ENCODE assay signal across 18 cellular contexts in genomic region chr1:59601032-59601431, GRCh38.
A peak's percentile ranks its signal among the peaks of the same experiment; 100 is the strongest.
DNase-seq lines count a peak whose midpoint lies in the region; ATAC-seq lines count a peak whose summit lies in the region.
"Had no signal": no experiment of that assay in that cellular context is flagged by ENCODE, and none has a peak within 500 bp of the region (broad histone marks: within the 10 kb centered on the region; RNA-seq: fewer than 3 reads in every experiment).

No MANE protein-coding gene starts in this region.

- no peaks in the 10 kb centered on the region for H3K36me3 ChIP-seq in muscle layer of duodenum (ENCODE audit: control insufficient read depth in 1 of 2, insufficient read depth in 2 of 2, low read length in 2 of 2)
- H3K36me3 ChIP-seq: thyroid gland had no signal

- H3K4me1 ChIP-seq in muscle layer of duodenum (ENCODE audit: control insufficient read depth in 1 of 2, insufficient read depth in 2 of 2, low read length in 2 of 2) = peaks cover 0 to 9% of the 10 kb centered on the region in 2 donors
- H3K4me1 ChIP-seq: A549 had no signal

- no peak overlapping the region for H3K4me3 ChIP-seq in muscle layer of duodenum (ENCODE audit: low read depth in 1 of 2, low read length in 2 of 2)
- H3K4me3 ChIP-seq: A549, body of pancreas, K562, PC-9, thyroid gland had no signal

- H3K27me3 ChIP-seq in muscle layer of duodenum (ENCODE audit: low read depth, low read length) = no peaks in the 10 kb centered on the region
- H3K27me3 ChIP-seq: body of pancreas, thyroid gland had no signal

- no peaks in the 10 kb centered on the region for H3K9me3 ChIP-seq in muscle layer of duodenum (ENCODE audit: control insufficient read depth in 1 of 2, low read length in 2 of 2)
- H3K9me3 ChIP-seq: A549, body of pancreas, thyroid gland had no signal

- H3K27ac ChIP-seq in muscle layer of duodenum (ENCODE audit: low read length) = peak overlapping the region; percentile 7
- H3K27ac ChIP-seq: A549, body of pancreas, PC-9 had no signal

- DNase-seq in A172 (ENCODE audit: low spot score) = peak; percentile 51
- DNase-seq in M059J (ENCODE audit: low read depth) = peak; percentile 99
- DNase-seq in fibroblast of gingiva (ENCODE audit: low read depth) = peak; percentile 75
- no peak for DNase-seq in superior temporal gyrus (ENCODE audit: extremely low spot score)
- DNase-seq: activated CD4-positive, alpha-beta T cell treated with anti-CD3 and anti-CD28 coated beads for 1 hour; body of pancreas; effector CD8-positive, alpha-beta T cell; NCI-H1694; NCI-H524; PC-9; stimulated activated CD4-positive, alpha-beta T cell treated with anti-CD3 and anti-CD28 coated beads, Interleukin-12 subunit alpha, Interleukin-12 subunit beta, amount 100 ng/mL, for 4 hours had no signal

- ATAC-seq in HG03457 (IDR thresholded peaks at IDR 0.05; ENCODE audit: unreplicated experiment) (no peak), HG02885 (IDR thresholded peaks at IDR 0.05; ENCODE audit: poor library complexity, unreplicated experiment) (no peak), HG02798 (IDR thresholded peaks at IDR 0.05; ENCODE audit: poor library complexity, unreplicated experiment) (no peak)
- ATAC-seq: A549, body of pancreas, K562 had no signal
